In the genomic region with DNA sequence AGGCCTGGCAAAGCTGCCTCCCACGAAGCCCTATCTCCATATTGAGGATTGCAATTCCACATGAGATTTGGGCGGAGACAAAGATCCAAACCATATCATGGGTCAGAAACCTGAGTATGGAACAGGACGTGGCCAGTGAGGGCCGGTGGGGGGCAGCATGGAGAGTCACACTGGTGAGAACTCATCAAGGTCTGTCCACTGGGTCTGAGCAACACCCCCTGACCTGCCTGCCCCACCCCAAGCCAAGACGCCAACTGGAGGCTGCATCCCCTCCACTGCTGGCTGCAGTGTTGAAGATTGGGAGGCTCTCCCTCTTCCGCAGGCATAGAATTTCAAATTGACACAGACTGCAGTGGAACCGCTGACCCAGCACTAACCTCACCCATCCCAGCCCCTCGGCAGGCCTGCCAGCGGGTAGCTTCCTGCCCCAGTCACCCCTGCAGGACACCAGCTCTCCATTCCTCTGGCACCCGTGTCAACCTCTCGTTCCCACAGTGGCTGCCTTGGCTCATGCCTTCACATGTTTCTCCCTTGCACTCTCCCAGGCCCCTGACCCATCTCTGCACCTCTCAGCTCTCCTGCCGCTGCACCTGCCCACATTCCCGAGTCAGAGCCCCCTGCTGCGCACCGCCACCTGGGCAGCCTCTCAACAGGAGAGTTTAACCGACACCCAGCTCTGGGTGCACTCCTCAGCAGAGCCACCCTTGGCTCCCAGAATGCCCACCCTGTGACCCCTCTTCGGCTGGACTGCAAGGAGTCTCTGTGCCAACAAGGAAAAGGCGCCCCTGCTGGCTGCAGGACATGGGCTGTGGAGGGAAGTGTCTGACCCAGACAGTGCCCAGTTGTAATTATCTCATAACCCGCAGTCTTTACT, we compare ENCODE assay signal across 16 cellular contexts. TPM values are rescaled to one million over a fixed set of nuclear protein-coding genes. Genes with fewer than 3 reads are reported as not detected.
A peak's percentile ranks its signal among the peaks of the same experiment; 100 is the strongest.
DNase-seq lines count a peak whose midpoint lies in the region; ATAC-seq and TF ChIP-seq lines count a peak whose summit lies in the region.
"Had no signal": no experiment of that assay in that cellular context is flagged by ENCODE, and none has a peak within 500 bp of the region (broad histone marks: within the 10 kb centered on the region; RNA-seq: fewer than 3 reads in every experiment).

No MANE protein-coding gene starts in this region.

- H2BK120ac ChIP-seq in mesenchymal stem cell (ENCODE audit: low read depth, low read length) = no peak overlapping the region

- no peak overlapping the region for H3K23ac ChIP-seq in mesenchymal stem cell (ENCODE audit: low read length in 2 of 2)

- no peak overlapping the region for H3K4me2 ChIP-seq in mesenchymal stem cell (ENCODE audit: low read length, poor library complexity, severe bottlenecking)

- H3K4me1 Mint-ChIP-seq in activated T-helper 1 cell treated with anti-CD3 and anti-CD28 coated beads, Interleukin-12 subunit alpha, Interleukin-12 subunit beta, Interleukin-2, Interleukin-4 antibody, amounts not matched to agents 30 ng/mL and 10 ng/mL and 1 ng/mL, durations not matched to agents 14 hours and 24 hours and 36 hours (ENCODE audit: low read depth) = peaks cover 20% of the 10 kb centered on the region

- no peak overlapping the region for H2BK15ac ChIP-seq in mesenchymal stem cell (ENCODE audit: low read depth, poor library complexity, severe bottlenecking)

- TF ChIP-seq CTCF in upper lobe of right lung (IDR thresholded peaks at IDR 0.05) = no peak

- peak; percentile 54 for ATAC-seq in upper lobe of right lung

- no peaks in the 10 kb centered on the region for H3K36me3 ChIP-seq in mesenchymal stem cell (ENCODE audit: control insufficient read depth in 1 of 2, insufficient read depth in 2 of 2, low read depth in 1 of 2, low read length in 2 of 2)
- no peaks in the 10 kb centered on the region for H3K36me3 ChIP-seq in upper lobe of right lung
- H3K36me3 ChIP-seq: left ventricle myocardium inferior had no signal

- H3K14ac ChIP-seq in mesenchymal stem cell (ENCODE audit: low read length in 2 of 2) = no peak overlapping the region

- H3K9me3 ChIP-seq in mesenchymal stem cell (ENCODE audit: control insufficient read depth, low read length) (peaks cover 10% of the 10 kb centered on the region), upper lobe of right lung (no peaks in the 10 kb centered on the region)

- H4K8ac ChIP-seq in mesenchymal stem cell (ENCODE audit: low read length) = no peak overlapping the region

- peaks cover 2% of the 10 kb centered on the region for H3K4me1 ChIP-seq in mesenchymal stem cell (ENCODE audit: control insufficient read depth, insufficient read depth, low read depth, low read length)
- H3K4me1 ChIP-seq in upper lobe of right lung = peaks cover 2% of the 10 kb centered on the region

- H3K27ac ChIP-seq in mesenchymal stem cell (ENCODE audit: low read length, poor library complexity, severe bottlenecking) (no peak overlapping the region), upper lobe of right lung (no peak overlapping the region)
- H3K27ac ChIP-seq: left ventricle myocardium inferior had no signal

- no peak overlapping the region for H3K4me3 Mint-ChIP-seq in activated T-helper 1 cell treated with anti-CD3 and anti-CD28 coated beads, Interleukin-12 subunit alpha, Interleukin-12 subunit beta, Interleukin-2, Interleukin-4 antibody, amounts not matched to agents 30 ng/mL and 10 ng/mL and 1 ng/mL, durations not matched to agents 14 hours and 24 hours and 36 hours

- DNase-seq in activated T-cell treated with anti-CD3 and anti-CD28 coated beads, Interleukin-2, amount 50 U/mL, for 48 hours = peak; percentile 12 to 13
- no peak for DNase-seq in activated T-cell treated with anti-CD3 and anti-CD28 coated beads, Interleukin-2, amount 50 U/mL, for 1 hour
- no peak for DNase-seq in activated T-helper 1 cell treated with anti-CD3 and anti-CD28 coated beads, Interleukin-12 subunit alpha, Interleukin-12 subunit beta, Interleukin-2, Interleukin-4 antibody, amounts not matched to agents 30 ng/mL and 10 ng/mL and 1 ng/mL, durations not matched to agents 14 hours and 24 hours and 36 hours (ENCODE audit: low spot score)
- DNase-seq in mesenchymal stem cell (no peak), upper lobe of right lung (no peak), HuH-7.5 (ENCODE audit: low spot score) (no peak), superior temporal gyrus (ENCODE audit: extremely low spot score) (no peak), NCI-H2029 treated with DMSO at 0.1 percent for 48 hours (lab: John Stamatoyannopoulos, UW) (no peak)
- DNase-seq: amniotic stem cell, COR-L47, foreskin melanocyte, GOT3, left ventricle myocardium inferior, NCI-H187 treated with DMSO at 0.1 percent for 48 hours, NCI-H524 treated with DMSO at 0.1 percent for 48 hours, OCI-M1 had no signal

- no peaks in the 10 kb centered on the region for H3K79me1 ChIP-seq in mesenchymal stem cell (replicated peaks; ENCODE audit: low read length, poor library complexity, severe bottlenecking)

- H3K4ac ChIP-seq in mesenchymal stem cell (ENCODE audit: low read depth in 1 of 2, low read length in 2 of 2) = no peak overlapping the region

- H3K27ac Mint-ChIP-seq in activated T-helper 1 cell treated with anti-CD3 and anti-CD28 coated beads, Interleukin-12 subunit alpha, Interleukin-12 subunit beta, Interleukin-2, Interleukin-4 antibody, amounts not matched to agents 30 ng/mL and 10 ng/mL and 1 ng/mL, durations not matched to agents 14 hours and 24 hours and 36 hours = peak overlapping the region; percentile 18

- intact Hi-C loops in activated T-helper 1 cell treated with anti-CD3 and anti-CD28 coated beads, Interleukin-12 subunit alpha, Interleukin-12 subunit beta, Interleukin-2, Interleukin-4 antibody, amounts not matched to agents 30 ng/mL and 10 ng/mL and 1 ng/mL, durations not matched to agents 14 hours and 24 hours and 36 hours (cut with micrococcal nuclease) = no loop called here
- intact Hi-C loops in upper lobe of right lung (cut with DNase I) = no loop called here

- H3K4me3 ChIP-seq in mesenchymal stem cell (ENCODE audit: insufficient read depth in 1 of 2, low read depth in 1 of 2, low read length in 2 of 2) (no peak overlapping the region), upper lobe of right lung (no peak overlapping the region)
- H3K4me3 ChIP-seq: left ventricle myocardium inferior had no signal

- peaks cover 9% of the 10 kb centered on the region for H3K9me3 Mint-ChIP-seq in activated T-helper 1 cell treated with anti-CD3 and anti-CD28 coated beads, Interleukin-12 subunit alpha, Interleukin-12 subunit beta, Interleukin-2, Interleukin-4 antibody, amounts not matched to agents 30 ng/mL and 10 ng/mL and 1 ng/mL, durations not matched to agents 14 hours and 24 hours and 36 hours

- no peaks in the 10 kb centered on the region for H3K27me3 Mint-ChIP-seq in activated T-helper 1 cell treated with anti-CD3 and anti-CD28 coated beads, Interleukin-12 subunit alpha, Interleukin-12 subunit beta, Interleukin-2, Interleukin-4 antibody, amounts not matched to agents 30 ng/mL and 10 ng/mL and 1 ng/mL, durations not matched to agents 14 hours and 24 hours and 36 hours (ENCODE audit: insufficient read depth)

- no peak overlapping the region for H2BK12ac ChIP-seq in mesenchymal stem cell (ENCODE audit: low read length in 2 of 2)

- H3K18ac ChIP-seq in mesenchymal stem cell (ENCODE audit: low read depth in 1 of 2, low read length in 2 of 2) = no peak overlapping the region

- no peak overlapping the region for H2BK5ac ChIP-seq in mesenchymal stem cell (ENCODE audit: low read depth, low read length, poor library complexity, severe bottlenecking)

- H3K27me3 ChIP-seq in mesenchymal stem cell (ENCODE audit: control insufficient read depth in 1 of 2, insufficient read depth in 1 of 2, low read length in 2 of 2) (peaks cover 0 to 13% of the 10 kb centered on the region in 2 experiments), upper lobe of right lung (no peaks in the 10 kb centered on the region)

- no peak overlapping the region for H3K9ac ChIP-seq in mesenchymal stem cell (ENCODE audit: low read length)

- H2AK5ac ChIP-seq in mesenchymal stem cell (ENCODE audit: low read length, severe bottlenecking) = no peak overlapping the region

- WGBS in mesenchymal stem cell = 92% methylated on average over 19 of the region's 19 CpGs

- peak overlapping the region; percentile 73 for H4K91ac ChIP-seq in mesenchymal stem cell (ENCODE audit: low read length)

- H3K36me3 Mint-ChIP-seq in activated T-helper 1 cell treated with anti-CD3 and anti-CD28 coated beads, Interleukin-12 subunit alpha, Interleukin-12 subunit beta, Interleukin-2, Interleukin-4 antibody, amounts not matched to agents 30 ng/mL and 10 ng/mL and 1 ng/mL, durations not matched to agents 14 hours and 24 hours and 36 hours (ENCODE audit: low read depth) = peaks cover 5% of the 10 kb centered on the region

- H2AFZ ChIP-seq in mesenchymal stem cell (ENCODE audit: low read depth, low read length) = no peak overlapping the region

RNA-seq across cellular contexts. Expression of a gene that starts 45.2 kb away (rescaled TPM):
- total RNA-seq in activated T-helper 1 cell treated with anti-CD3 and anti-CD28 coated beads, Interleukin-12 subunit alpha, Interleukin-12 subunit beta, Interleukin-2, Interleukin-4 antibody, amounts not matched to agents 30 ng/mL and 10 ng/mL and 1 ng/mL, durations not matched to agents 14 hours and 24 hours and 36 hours = 157 and 166 TPM in 2 replicates
- polyA plus RNA-seq in mesenchymal stem cell (2013, experiment 1 of 2) = 131 TPM
- polyA plus RNA-seq in mesenchymal stem cell (2013, experiment 2 of 2) = 141 TPM
- 165 TPM for total RNA-seq in upper lobe of right lung

Comparison
In these comparisons a context has a peak if more than half of its experiments do, and no peak if none do; other contexts are left out.
1. DNase-seq: peak in activated T-cell treated with anti-CD3 and anti-CD28 coated beads, Interleukin-2, amount 50 U/mL, for 48 hours (2 of 2); none in activated T-cell treated with anti-CD3 and anti-CD28 coated beads, Interleukin-2, amount 50 U/mL, for 1 hour (single experiment), activated T-helper 1 cell treated with anti-CD3 and anti-CD28 coated beads, Interleukin-12 subunit alpha, Interleukin-12 subunit beta, Interleukin-2, Interleukin-4 antibody, amounts not matched to agents 30 ng/mL and 10 ng/mL and 1 ng/mL, durations not matched to agents 14 hours and 24 hours and 36 hours (single experiment), mesenchymal stem cell (single experiment), upper lobe of right lung (single experiment), HuH-7.5 (single experiment), superior temporal gyrus (single experiment) and NCI-H2029 treated with DMSO at 0.1 percent for 48 hours (single experiment).